In genomic region chr2:46299365-46300263, GRCh38 we compare ENCODE assay signal across 9 cellular contexts. TPM values are rescaled to one million over a fixed set of nuclear protein-coding genes. Genes with fewer than 3 reads are reported as not detected.
DNase-seq lines count a peak whose midpoint lies in the region; ATAC-seq and TF ChIP-seq lines count a peak whose summit lies in the region.
"Had no signal": no experiment of that assay in that cellular context is flagged by ENCODE, and none has a peak within 500 bp of the region (broad histone marks: within the 10 kb centered on the region; RNA-seq: fewer than 3 reads in every experiment).

No MANE protein-coding gene starts in this region.

- TF ChIP-seq CTCF in CD8-positive, alpha-beta T cell (IDR thresholded peaks at IDR 0.05), result no peak
- no peak for TF ChIP-seq CTCF in activated CD8-positive, alpha-beta T cell treated with anti-CD3 and anti-CD28 coated beads for 36 hours (IDR thresholded peaks at IDR 0.05)
- TF ChIP-seq CTCF in foreskin fibroblast (IDR thresholded peaks at IDR 0.05; ENCODE audit: low read depth, low read length) (no peak), nephron (IDR thresholded peaks at IDR 0.05; ENCODE audit: unreplicated experiment in 3 of 3) (no peak)

- H3K9me3 ChIP-seq in CD8-positive, alpha-beta T cell (ENCODE audit: low read length), result no peaks in the 10 kb centered on the region

- peaks cover 26% of the 10 kb centered on the region for H3K27me3 ChIP-seq in CD8-positive, alpha-beta T cell (ENCODE audit: insufficient read depth, low read length)

- H3K4me3 Mint-ChIP-seq in CD8-positive, alpha-beta T cell, result peak overlapping the region; percentile 89
- peak overlapping the region; percentile 56 for H3K4me3 Mint-ChIP-seq in activated CD8-positive, alpha-beta T cell treated with anti-CD3 and anti-CD28 coated beads for 36 hours
- peak overlapping the region; percentile 83 to 89 (median 85) for H3K4me3 Mint-ChIP-seq in nephron

- POLR2A ChIA-PET in CD8-positive, alpha-beta T cell (lab: Charles Lee), result no interaction called here
- POLR2A ChIA-PET in activated CD8-positive, alpha-beta T cell treated with anti-CD3 and anti-CD28 coated beads for 36 hours (lab: Charles Lee), result no interaction called here

- H3K9me3 Mint-ChIP-seq in CD8-positive, alpha-beta T cell, result no peaks in the 10 kb centered on the region
- H3K9me3 Mint-ChIP-seq in activated CD8-positive, alpha-beta T cell treated with anti-CD3 and anti-CD28 coated beads for 36 hours, result no peaks in the 10 kb centered on the region
- peaks cover 2% of the 10 kb centered on the region for H3K9me3 Mint-ChIP-seq in nephron

- H3K36me3 Mint-ChIP-seq in CD8-positive, alpha-beta T cell, result no peaks in the 10 kb centered on the region
- no peaks in the 10 kb centered on the region for H3K36me3 Mint-ChIP-seq in activated CD8-positive, alpha-beta T cell treated with anti-CD3 and anti-CD28 coated beads for 36 hours (ENCODE audit: low read depth)
- H3K36me3 Mint-ChIP-seq in nephron (ENCODE audit: low read depth), result no peaks in the 10 kb centered on the region

- intact Hi-C loops in CD8-positive, alpha-beta T cell (cut with DNase I, micrococcal nuclease), result loop anchor here (2.0 to 10.0 kb wide), 7 partner anchors 51 to 735 kb away; partner anchors contain the start of gene PRKCE (in 1 of the 2)
- intact Hi-C loops in activated CD8-positive, alpha-beta T cell treated with anti-CD3 and anti-CD28 coated beads for 36 hours (cut with micrococcal nuclease), result no loop called here

- peaks cover 38% of the 10 kb centered on the region for H3K4me1 Mint-ChIP-seq in CD8-positive, alpha-beta T cell (ENCODE audit: low read depth)
- peaks cover 35% of the 10 kb centered on the region for H3K4me1 Mint-ChIP-seq in activated CD8-positive, alpha-beta T cell treated with anti-CD3 and anti-CD28 coated beads for 36 hours (ENCODE audit: low read depth)
- H3K4me1 Mint-ChIP-seq in nephron, result peaks cover 27% of the 10 kb centered on the region

- peak overlapping the region; percentile 80 for H3K4me3 ChIP-seq in CD8-positive, alpha-beta T cell (ENCODE audit: low read depth, low read length)
- H3K4me3 ChIP-seq in foreskin fibroblast (ENCODE audit: low read depth in 1 of 2, low read length in 2 of 2), result peak overlapping the region; percentile 86 to 89

- H3K36me3 ChIP-seq in CD8-positive, alpha-beta T cell (ENCODE audit: insufficient read depth, low read length), result no peaks in the 10 kb centered on the region

- H3K27ac Mint-ChIP-seq in CD8-positive, alpha-beta T cell, result no peak overlapping the region
- H3K27ac Mint-ChIP-seq in activated CD8-positive, alpha-beta T cell treated with anti-CD3 and anti-CD28 coated beads for 36 hours, result no peak overlapping the region
- peak overlapping the region in 1 of 3 experiments; percentile 9 for H3K27ac Mint-ChIP-seq in nephron

- ATAC-seq in CD8-positive, alpha-beta T cell, result no peak
- no peak for ATAC-seq in activated CD8-positive, alpha-beta T cell treated with anti-CD3 and anti-CD28 coated beads for 36 hours
- no peak for ATAC-seq in GM19463 (IDR thresholded peaks at IDR 0.05; ENCODE audit: unreplicated experiment)
- ATAC-seq in GM21723 (IDR thresholded peaks at IDR 0.05; ENCODE audit: unreplicated experiment), result no peak
- ATAC-seq in GM18868 (IDR thresholded peaks at IDR 0.05; ENCODE audit: unreplicated experiment), result no peak

- H3K4me1 ChIP-seq in CD8-positive, alpha-beta T cell (ENCODE audit: insufficient read depth, low read length), result peaks cover 33% of the 10 kb centered on the region

- no peak for DNase-seq in CD8-positive, alpha-beta T cell
- DNase-seq in HuH-7.5 (ENCODE audit: low spot score) (peak; percentile 51), foreskin fibroblast (peak; percentile 66 to 82)
- peak; percentile 11 for DNase-seq in activated CD8-positive, alpha-beta T cell treated with anti-CD3 and anti-CD28 coated beads for 36 hours

- no peak overlapping the region for H3K27ac ChIP-seq in CD8-positive, alpha-beta T cell (ENCODE audit: low read depth, low read length)
- H3K27ac ChIP-seq: KMS-11 had no signal

- H3K27me3 Mint-ChIP-seq in CD8-positive, alpha-beta T cell (ENCODE audit: low read depth), result peaks cover 44% of the 10 kb centered on the region
- peaks cover 65% of the 10 kb centered on the region for H3K27me3 Mint-ChIP-seq in activated CD8-positive, alpha-beta T cell treated with anti-CD3 and anti-CD28 coated beads for 36 hours
- peaks cover 93% of the 10 kb centered on the region for H3K27me3 Mint-ChIP-seq in nephron (ENCODE audit: low read depth)

- CTCF ChIA-PET in CD8-positive, alpha-beta T cell (lab: Charles Lee), result interaction anchor here (1.7 kb wide), 1 partner anchor 67 kb away, joined by 4 read pairs; no protein-coding TSS in a partner anchor
- CTCF ChIA-PET in activated CD8-positive, alpha-beta T cell treated with anti-CD3 and anti-CD28 coated beads for 36 hours (lab: Charles Lee), result no interaction called here

RNA-seq across cellular contexts. Expression of gene EPAS1, which starts 2.4 kb away (rescaled TPM):
- total RNA-seq in CD8-positive, alpha-beta T cell, result 10 to 100 TPM; 18.5 to 19.7 TPM
- 10 to 100 TPM in 1 of 2 experiments, 1 to 10 TPM in 1; 8.3 to 12.2 TPM for total RNA-seq in activated CD8-positive, alpha-beta T cell treated with anti-CD3 and anti-CD28 coated beads for 36 hours

Comparison
In these comparisons a context has a peak if more than half of its experiments do, and no peak if none do; other contexts are left out.
1. DNase-seq: peak in HuH-7.5 (single experiment), activated CD8-positive, alpha-beta T cell treated with anti-CD3 and anti-CD28 coated beads for 36 hours (single experiment) and foreskin fibroblast (2 of 2); none in CD8-positive, alpha-beta T cell (0 of 7).
2. Peak in every context shown above with its lines, with median percentiles within 50 percentile points of each other: H3K4me3 Mint-ChIP-seq.